8 cellular contexts compared by ENCODE assay signal in genomic region chr3:196967412-196968232, GRCh38. TPM values are rescaled to one million over a fixed set of nuclear protein-coding genes. Genes with fewer than 3 reads are reported as not detected.
DNase-seq lines count a peak whose midpoint lies in the region; ATAC-seq, FAIRE-seq and TF ChIP-seq lines count a peak whose summit lies in the region.

No MANE protein-coding gene starts in this region.

- H3K4me1 ChIP-seq in K562 (replicated peaks in 1 of 2; ENCODE audit: control insufficient read depth in 2 of 2, insufficient read depth in 2 of 2, low read length in 2 of 2) (peaks cover 15 to 28% of the 10 kb centered on the region in 2 experiments; a peak in 4 of 5 replicates), mesodermal cell (ENCODE audit: control insufficient read depth, insufficient read depth, low read length, poor library complexity, severe bottlenecking) (peaks cover 6% of the 10 kb centered on the region), transverse colon (peaks cover 7 to 59% (median 25%) of the 10 kb centered on the region in 4 donors)

- WGBS in K562 (ENCODE audit: insufficient coverage, low coverage, missing lambda C conversion rate), result 91% methylated on average over 33 of the region's 35 CpGs
- WGBS in mesodermal cell (ENCODE audit: insufficient coverage in 2 of 2), 2 experiments, result 30 to 32% methylated on average over 27 of the region's 35 CpGs
- 70 to 74% methylated on average over 3 to 35 of the region's 35 CpGs for WGBS in transverse colon (ENCODE audit: low coverage in 1 of 2), 2 donors

- H3K79me2 ChIP-seq in K562 (ENCODE audit: control insufficient read depth, insufficient read depth, low read length), result peaks cover 12% of the 10 kb centered on the region; the same call in 2 of the 3 replicates

- POLR2A ChIA-PET in K562 (lab: Yijun Ruan, JAX), result interaction anchor here (1.0 to 1.2 kb wide), 2 partner anchors 9 to 99 kb away, joined by 3 read pairs; no protein-coding TSS in a partner anchor

- no peak for DNase-seq in activated T-cell treated with anti-CD3 and anti-CD28 coated beads, Interleukin-2, amount 50 U/mL, for 72 hours
- no peak for DNase-seq in activated T-cell treated with anti-CD3 and anti-CD28 coated beads, Interleukin-2, amount 50 U/mL, for 1 hour
- DNase-seq in K562 (ENCODE audit: extremely low read depth in 1 of 4, low spot score in 3 of 4) (no peak), transverse colon (no peak), ACHN (no peak), HPDE6-E6E7 (ENCODE audit: extremely low spot score) (no peak)

- peaks cover 5 to 17% of the 10 kb centered on the region in 2 donors for H3K36me3 Mint-ChIP-seq in activated T-cell treated with anti-CD3 and anti-CD28 coated beads, Interleukin-2, amount 50 U/mL, for 72 hours (ENCODE audit: insufficient read depth in 2 of 2)

- peak overlapping the region; percentile 62; the same call in 1 of the 3 replicates for H3K27ac ChIP-seq in K562 (ENCODE audit: extremely low read depth, low read depth, low read length)
- H3K27ac ChIP-seq in mesodermal cell (ENCODE audit: low read depth, low read length, severe bottlenecking), result no peak overlapping the region
- H3K27ac ChIP-seq in transverse colon, result peak overlapping the region; percentile 84 to 93 (median 89)

- ATAC-seq in activated T-cell treated with anti-CD3 and anti-CD28 coated beads, Interleukin-2, amount 50 U/mL, for 72 hours (replicated peaks in 1 of 2), result no peak
- no peak for ATAC-seq in K562
- ATAC-seq in HG03354 (IDR thresholded peaks at IDR 0.05; ENCODE audit: poor library complexity, severe bottlenecking, unreplicated experiment), result no peak

- H2AFZ ChIP-seq in K562 (ENCODE audit: low read depth, low read length), result peak overlapping the region; percentile 89; the same call in 1 of the 2 replicates

- no peak for TF ChIP-seq RAD21 in K562 (CRISPR knock-in tag; conservative IDR thresholded peaks at IDR 0.05 in 1 of 2, IDR thresholded peaks at IDR 0.05 in 1 of 2)

- H3K4me2 ChIP-seq in K562 (ENCODE audit: insufficient read depth, low read length), result peak overlapping the region; percentile 77

- H3K4me1 Mint-ChIP-seq in activated T-cell treated with anti-CD3 and anti-CD28 coated beads, Interleukin-2, amount 50 U/mL, for 72 hours (ENCODE audit: low read depth), result peaks cover 18% of the 10 kb centered on the region

- TF ChIP-seq EP300 in K562 (IDR thresholded peaks at IDR 0.05; ENCODE audit: low read length) (no peak), transverse colon (IDR thresholded peaks at IDR 0.05; ENCODE audit: low read depth) (no peak)

- peak overlapping the region; percentile 73 to 76 for H3K4me3 Mint-ChIP-seq in activated T-cell treated with anti-CD3 and anti-CD28 coated beads, Interleukin-2, amount 50 U/mL, for 72 hours

- CTCF ChIA-PET in K562 (lab: Yijun Ruan, JAX; ENCODE audit: low intra/inter-chr PET ratio), result no interaction called here

- no peaks in the 10 kb centered on the region for H3K9me1 ChIP-seq in K562 (ENCODE audit: control insufficient read depth, insufficient read depth, low read length)

- no peak for FAIRE-seq in K562 (lab: Jason Lieb, UNC)

- H3K27me3 Mint-ChIP-seq in activated T-cell treated with anti-CD3 and anti-CD28 coated beads, Interleukin-2, amount 50 U/mL, for 72 hours (ENCODE audit: low read depth), result peaks cover 19% of the 10 kb centered on the region

- H3K9me3 ChIP-seq in K562 (replicated peaks; ENCODE audit: control insufficient read depth, insufficient read depth, low read depth, low read length), result peaks cover 3% of the 10 kb centered on the region; the same call in 1 of the 2 replicates
- H3K9me3 ChIP-seq in mesodermal cell (ENCODE audit: control insufficient read depth, low read length), result peaks cover 5% of the 10 kb centered on the region
- H3K9me3 ChIP-seq in transverse colon, result no peaks in the 10 kb centered on the region

- TF ChIP-seq CTCF in K562 (IDR thresholded peaks at IDR 0.05 in 2 of 3, conservative IDR thresholded peaks at IDR 0.05 in 1 of 3; ENCODE audit: insufficient read depth in 2 of 3, low read depth in 1 of 3, low read length in 3 of 3) (no peak), transverse colon (IDR thresholded peaks at IDR 0.05) (no peak)

- no peaks in the 10 kb centered on the region for H4K20me1 ChIP-seq in K562 (replicated peaks; ENCODE audit: control insufficient read depth, insufficient read depth, low read length)

- H3K27ac Mint-ChIP-seq in activated T-cell treated with anti-CD3 and anti-CD28 coated beads, Interleukin-2, amount 50 U/mL, for 72 hours, result no peak overlapping the region

- peaks cover 8% of the 10 kb centered on the region; the same call in 1 of the 3 replicates for H3K36me3 ChIP-seq in K562 (ENCODE audit: control insufficient read depth, insufficient read depth, low read length)
- no peaks in the 10 kb centered on the region for H3K36me3 ChIP-seq in mesodermal cell (ENCODE audit: control insufficient read depth, insufficient read depth, low read length)
- H3K36me3 ChIP-seq in transverse colon, result no peaks in the 10 kb centered on the region

- in situ Hi-C loops in K562 (cut with MboI), result no loop called here
- in situ Hi-C loops in transverse colon (cut with MboI; ENCODE audit: low pct_ligation_motif_present in 1 of 4, low pct_unique_long_range_greater_than_20kb in 1 of 4, low sequenced_read_pairs in 3 of 4), result loop anchor here in 2 of 4 donors (25.0 kb wide), 2 partner anchors 130 to 355 kb away; no protein-coding TSS in a partner anchor
- in situ Hi-C loops in ACHN (cut with HindIII; ENCODE audit: low pct_ligation_motif_present, low pct_unique_long_range_greater_than_20kb, low sequenced_read_pairs), result no loop called here

- TF ChIP-seq POLR2A in K562 (conservative IDR thresholded peaks at IDR 0.05) (no peak), transverse colon (IDR thresholded peaks at IDR 0.05) (no peak)

- H3K27me3 ChIP-seq in K562 (ENCODE audit: control insufficient read depth in 2 of 2, insufficient read depth in 2 of 2, low read length in 2 of 2) (no peaks in the 10 kb centered on the region), transverse colon (no peaks in the 10 kb centered on the region)

- peak overlapping the region; percentile 71 for H3K4me3 ChIP-seq in K562
- H3K4me3 ChIP-seq in mesodermal cell (ENCODE audit: extremely low read depth, insufficient read depth, low read length, poor library complexity, severe bottlenecking), result peak overlapping the region; percentile 32
- peak overlapping the region; percentile 72 to 96 (median 81) for H3K4me3 ChIP-seq in transverse colon

- peak overlapping the region; percentile 90 to 96 for H3K9ac ChIP-seq in K562 (ENCODE audit: insufficient read depth in 1 of 2, low read depth in 2 of 2, low read length in 2 of 2)

- peaks cover 2 to 4% of the 10 kb centered on the region in 2 donors for H3K9me3 Mint-ChIP-seq in activated T-cell treated with anti-CD3 and anti-CD28 coated beads, Interleukin-2, amount 50 U/mL, for 72 hours

- TSS peak; percentile 44 for BruUV-seq in K562 (replicated peaks; lab: Mats Ljungman, UMichigan)

- intact Hi-C loops in K562 (cut with micrococcal nuclease) (no loop called here), transverse colon (cut with DNase I; ENCODE audit: low total_unique reads) (loop anchor here (2.0 kb wide), 1 partner anchor 123 kb away; no protein-coding TSS in a partner anchor)

RNA-seq across cellular contexts. Expression of gene PIGZ, which starts 1.0 kb away (rescaled TPM):
- 1 to 10 TPM; 1.1 to 1.7 TPM for total RNA-seq in activated T-cell treated with anti-CD3 and anti-CD28 coated beads, Interleukin-2, amount 50 U/mL, for 72 hours
- 3.6 and 5.8 TPM in 2 replicates for total RNA-seq in K562 (2011; cell fraction: chromatin; rRNA removed; ENCODE audit: low replicate concordance)
- 2.3 and 3.3 TPM in 2 replicates for total RNA-seq in K562 (2011; cell fraction: nucleolus; rRNA removed)
- total RNA-seq in K562 (2011; cell fraction: nucleoplasm; rRNA removed), result 3.5 and 4.7 TPM in 2 replicates
- total RNA-seq in K562 (2014; rRNA removed) (0.54 and 0.73 TPM in 2 replicates), K562 (2014; rRNA removed; fragmentation: Illumina TruSeq; extraction: Trizol) (0.48 and 0.76 TPM in 2 replicates), K562 (2015; rRNA removed; fragmentation: Illumina TruSeq; extraction: Trizol) (0.30 and 0.54 TPM in 2 replicates), K562 (2021) (0.87 and 1.0 TPM in 2 replicates), transverse colon (100 to 1,000 TPM; 143 to 541 (median 233) TPM)
- polyA plus RNA-seq in K562 (2011; rRNA removed) (1.8 and 2.8 TPM in 2 replicates), K562 (2014; fragmentation: Illumina TruSeq; extraction: Trizol) (0.79 and 0.91 TPM in 2 replicates), K562 (2014; fragmentation: Nextera tagmentation; extraction: Ambion mirVana) (under 1 TPM; 0.15 TPM), K562 (2014; rRNA removed) (1.2 and 2.0 TPM in 2 replicates)
- polyA plus RNA-seq in K562 (2011; cell fraction: cytosol; rRNA removed), result 2.3 and 2.8 TPM in 2 replicates
- polyA plus RNA-seq in K562 (2011; cell fraction: nucleus; rRNA removed), result 4.7 and 6.2 TPM in 2 replicates
- polyA plus RNA-seq in K562 (2012), result 1.2 and 4.7 TPM in 2 replicates
- 1.0 and 1.1 TPM in 2 replicates for polyA minus RNA-seq in K562 (2011; rRNA and poly(A)+ RNA removed)
- 1.1 and 1.3 TPM in 2 replicates for polyA minus RNA-seq in K562 (2011; cell fraction: cytosol; rRNA and poly(A)+ RNA removed)
- polyA minus RNA-seq in K562 (2011; cell fraction: nucleus; rRNA and poly(A)+ RNA removed), result 1.00 and 1.2 TPM in 2 replicates
- polyA plus RNA-seq in mesodermal cell (2013, experiment 1 of 2), result 0.44 TPM
- polyA plus RNA-seq in mesodermal cell (2013, experiment 2 of 2), result 0.25 TPM

RNA-seq across cellular contexts. Expression of gene NCBP2, which starts 25.3 kb away (rescaled TPM):
- 10 to 100 TPM; 71.4 to 84.3 TPM for total RNA-seq in activated T-cell treated with anti-CD3 and anti-CD28 coated beads, Interleukin-2, amount 50 U/mL, for 72 hours
- total RNA-seq in K562 (2011; cell fraction: chromatin; rRNA removed; ENCODE audit: low replicate concordance), result 45.7 and 67.9 TPM in 2 replicates
- 38.2 and 43.0 TPM in 2 replicates for total RNA-seq in K562 (2011; cell fraction: nucleolus; rRNA removed)
- total RNA-seq in K562 (2011; cell fraction: nucleoplasm; rRNA removed), result 44.9 and 65.0 TPM in 2 replicates
- 63.3 and 68.2 TPM in 2 replicates for total RNA-seq in K562 (2014; rRNA removed)
- total RNA-seq in K562 (2014; rRNA removed; fragmentation: Illumina TruSeq; extraction: Trizol), result 82.2 and 82.3 TPM in 2 replicates
- total RNA-seq in K562 (2015; rRNA removed; fragmentation: Illumina TruSeq; extraction: Trizol), result 69.4 and 78.0 TPM in 2 replicates
- 64.0 and 67.0 TPM in 2 replicates for total RNA-seq in K562 (2021)
- 69.3 and 90.9 TPM in 2 replicates for polyA plus RNA-seq in K562 (2011; rRNA removed)
- 29.7 and 50.4 TPM in 2 replicates for polyA plus RNA-seq in K562 (2011; cell fraction: cytosol; rRNA removed)
- 38.0 and 51.2 TPM in 2 replicates for polyA plus RNA-seq in K562 (2011; cell fraction: nucleus; rRNA removed)
- polyA plus RNA-seq in K562 (2012), result 55.9 and 83.1 TPM in 2 replicates
- 83.4 and 102 TPM in 2 replicates for polyA plus RNA-seq in K562 (2014; fragmentation: Illumina TruSeq; extraction: Trizol)
- polyA plus RNA-seq in K562 (2014; fragmentation: Nextera tagmentation; extraction: Ambion mirVana), result 100 to 1,000 TPM in 1 of 2 experiments, 10 to 100 TPM in 1; 56.4 to 100 TPM
- polyA plus RNA-seq in K562 (2014; rRNA removed), result 91.1 and 123 TPM in 2 replicates
- 69.1 and 71.9 TPM in 2 replicates for polyA minus RNA-seq in K562 (2011; rRNA and poly(A)+ RNA removed)
- 19.2 and 22.1 TPM in 2 replicates for polyA minus RNA-seq in K562 (2011; cell fraction: cytosol; rRNA and poly(A)+ RNA removed)
- 25.2 and 39.8 TPM in 2 replicates for polyA minus RNA-seq in K562 (2011; cell fraction: nucleus; rRNA and poly(A)+ RNA removed)
- 75.5 TPM for polyA plus RNA-seq in mesodermal cell (2013, experiment 1 of 2)
- 78.9 TPM for polyA plus RNA-seq in mesodermal cell (2013, experiment 2 of 2)
- 10 to 100 TPM in 3 of 4 donors, 1 to 10 TPM in 1; 6.8 to 36.9 (median 31.8) TPM for total RNA-seq in transverse colon

Comparison
In these comparisons a context has a peak if more than half of its experiments do, and no peak if none do; other contexts are left out.
1. RNA of gene PIGZ, which starts 1.0 kb away (total RNA-seq): 143 to 541 TPM in transverse colon; 1.1 to 1.7 TPM in activated T-cell treated with anti-CD3 and anti-CD28 coated beads, Interleukin-2, amount 50 U/mL, for 72 hours and 0.30 to 5.8 TPM in K562; every median in the first group is over 10 times any median in the second.
2. Peak in every context shown above with its lines, with median percentiles within 50 percentile points of each other: H3K4me3 ChIP-seq.